In the genomic region with DNA sequence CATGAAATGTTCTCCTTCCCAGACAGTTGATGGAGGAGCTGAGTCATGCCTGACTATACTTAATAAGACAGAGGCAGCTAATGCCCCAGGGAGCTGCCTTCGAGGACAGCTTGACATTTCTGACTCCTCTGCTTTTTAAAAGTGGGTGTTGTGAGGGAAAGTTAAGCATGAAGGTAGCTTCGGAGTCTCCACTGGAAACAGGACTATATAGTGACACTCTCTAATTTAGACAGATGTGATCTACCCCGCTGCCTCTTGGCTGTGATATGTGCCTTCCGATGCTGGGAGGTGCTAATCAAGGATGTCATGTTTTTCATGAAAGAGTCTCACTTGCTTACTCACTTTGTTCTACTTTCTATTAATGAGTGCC, we compare ENCODE assay signal across 8 cellular contexts.
A peak's percentile ranks its signal among the peaks of the same experiment; 100 is the strongest.
DNase-seq lines count a peak whose midpoint lies in the region; ATAC-seq, FAIRE-seq and TF ChIP-seq lines count a peak whose summit lies in the region.

No MANE protein-coding gene starts in this region.

- H3K9me3 ChIP-seq in keratinocyte (ENCODE audit: control insufficient read depth, low read depth, low read length), result no peaks in the 10 kb centered on the region
- H3K9me3 ChIP-seq in esophagus muscularis mucosa, result no peaks in the 10 kb centered on the region
- no peaks in the 10 kb centered on the region for H3K9me3 ChIP-seq in vagina
- no peaks in the 10 kb centered on the region for H3K9me3 ChIP-seq in transverse colon

- no peak overlapping the region for H2AFZ ChIP-seq in keratinocyte (ENCODE audit: control insufficient read depth, low read length)

- TF ChIP-seq POLR2A in esophagus muscularis mucosa (IDR thresholded peaks at IDR 0.05; ENCODE audit: low read depth) (no peak), vagina (IDR thresholded peaks at IDR 0.05) (no peak), transverse colon (IDR thresholded peaks at IDR 0.05) (no peak)

- H3K27me3 ChIP-seq in keratinocyte (ENCODE audit: control insufficient read depth, extremely low read depth, insufficient read depth, low read length) (no peaks in the 10 kb centered on the region), esophagus muscularis mucosa (no peaks in the 10 kb centered on the region), vagina (no peaks in the 10 kb centered on the region), transverse colon (no peaks in the 10 kb centered on the region)

- no peaks in the 10 kb centered on the region for H4K20me1 ChIP-seq in keratinocyte (ENCODE audit: control insufficient read depth, extremely low read depth, insufficient read depth, low read length)

- no peaks in the 10 kb centered on the region for H3K9me1 ChIP-seq in keratinocyte (ENCODE audit: control insufficient read depth, extremely low read depth, insufficient read depth, low read length)

- peak overlapping the region; percentile 99 for H3K27ac ChIP-seq in keratinocyte (ENCODE audit: control insufficient read depth, insufficient read depth, low read length)
- H3K27ac ChIP-seq in esophagus muscularis mucosa (replicated peaks in 1 of 4), result no peak overlapping the region
- H3K27ac ChIP-seq in vagina, result no peak overlapping the region
- H3K27ac ChIP-seq in transverse colon, result no peak overlapping the region

- TF ChIP-seq CTCF in keratinocyte (optimal IDR thresholded peaks at IDR 0.05 in 1 of 3, IDR thresholded peaks at IDR 0.05 in 1 of 3, conservative IDR thresholded peaks at IDR 0.05 in 1 of 3; ENCODE audit: extremely low read depth in 1 of 3, insufficient read depth in 2 of 3, low read length in 3 of 3) (no peak), esophagus muscularis mucosa (IDR thresholded peaks at IDR 0.05) (no peak), vagina (IDR thresholded peaks at IDR 0.05) (no peak), transverse colon (IDR thresholded peaks at IDR 0.05) (no peak)

- H3K79me2 ChIP-seq in keratinocyte (ENCODE audit: control insufficient read depth, insufficient read depth, low read length), result peaks cover 40% of the 10 kb centered on the region

- FAIRE-seq in GM19239 (lab: Jason Lieb, UNC), result peak; percentile 21
- FAIRE-seq in keratinocyte (lab: Jason Lieb, UNC), result no peak

- peak; percentile 80 for ATAC-seq in HG03520 (IDR thresholded peaks at IDR 0.05; ENCODE audit: unreplicated experiment)

- peaks cover 0 to 12% of the 10 kb centered on the region in 2 experiments for H3K36me3 ChIP-seq in keratinocyte (ENCODE audit: control insufficient read depth in 2 of 2, extremely low read depth in 1 of 2, insufficient read depth in 2 of 2, low read length in 2 of 2)
- no peaks in the 10 kb centered on the region for H3K36me3 ChIP-seq in esophagus muscularis mucosa
- H3K36me3 ChIP-seq in vagina, result no peaks in the 10 kb centered on the region
- H3K36me3 ChIP-seq in transverse colon, result no peaks in the 10 kb centered on the region

- WGBS in esophagus muscularis mucosa, result 64% methylated on average over 4 of the region's 4 CpGs
- 68 to 94% methylated on average over 2 to 4 of the region's 4 CpGs for WGBS in transverse colon (ENCODE audit: low coverage in 1 of 2), 2 donors

- dilution Hi-C loops in keratinocyte (cut with MboI; ENCODE audit: extremely low pct_ligation_motif_present, low sequenced_read_pairs), result no loop called here

- H3K4me2 ChIP-seq in keratinocyte (ENCODE audit: control insufficient read depth, extremely low read depth, insufficient read depth, low read depth, low read length), result peak overlapping the region; percentile 93

- DNase-seq in AG20443 (ENCODE audit: low spot score) (peak; percentile 34), GM19239 (ENCODE audit: insufficient read length, low spot score) (peak; percentile 7), activated T-cell treated with anti-CD3 and anti-CD28 coated beads for 48 hours (ENCODE audit: low read depth) (peak; percentile 16), keratinocyte (ENCODE audit: low read depth, low spot score) (peak; percentile 76), esophagus muscularis mucosa (ENCODE audit: extremely low spot score) (no peak), vagina (ENCODE audit: extremely low spot score in 2 of 2) (no peak), transverse colon (no peak)

- H3K4me3 ChIP-seq in keratinocyte (ENCODE audit: control insufficient read depth in 2 of 3, extremely low read depth in 1 of 3, insufficient read depth in 2 of 3, low read depth in 1 of 3, low read length in 3 of 3) (peak overlapping the region in 2 of 3 experiments; percentile 35 to 45), esophagus muscularis mucosa (no peak overlapping the region), vagina (no peak overlapping the region), transverse colon (no peak overlapping the region)

- H3K4me1 ChIP-seq in keratinocyte (ENCODE audit: control insufficient read depth, extremely low read depth, insufficient read depth, low read length) (peaks cover 27% of the 10 kb centered on the region), esophagus muscularis mucosa (peaks cover 0 to 20% (median 4%) of the 10 kb centered on the region in 4 donors), vagina (peaks cover 22% of the 10 kb centered on the region), transverse colon (no peaks in the 10 kb centered on the region)

- in situ Hi-C loops in transverse colon (cut with MboI; ENCODE audit: low pct_ligation_motif_present in 1 of 4, low pct_unique_long_range_greater_than_20kb in 1 of 4, low sequenced_read_pairs in 3 of 4), result no loop called here

- peak overlapping the region; percentile 75 for H3K9ac ChIP-seq in keratinocyte (ENCODE audit: control insufficient read depth, extremely low read depth, insufficient read depth, low read length)

- intact Hi-C loops in esophagus muscularis mucosa (cut with DNase I), result no loop called here
- intact Hi-C loops in vagina (cut with DNase I), result no loop called here
- intact Hi-C loops in transverse colon (cut with DNase I; ENCODE audit: low total_unique reads), result no loop called here

- TF ChIP-seq EP300 in esophagus muscularis mucosa (IDR thresholded peaks at IDR 0.05), result no peak
- no peak for TF ChIP-seq EP300 in transverse colon (IDR thresholded peaks at IDR 0.05; ENCODE audit: low read depth)

Comparison
In these comparisons a context has a peak if more than half of its experiments do, and no peak if none do; other contexts are left out.
1. DNase-seq: peak in AG20443 (single experiment), GM19239 (single experiment), activated T-cell treated with anti-CD3 and anti-CD28 coated beads for 48 hours (single experiment) and keratinocyte (single experiment); none in esophagus muscularis mucosa (single experiment), vagina (0 of 2) and transverse colon (single experiment).
2. H3K4me3 ChIP-seq: peak in keratinocyte (2 of 3); none in esophagus muscularis mucosa (0 of 4), vagina (0 of 2) and transverse colon (0 of 4).